11 cellular contexts compared by ENCODE assay signal in genomic region chr4:118113220-118113619, GRCh38.
DNase-seq lines count a peak whose midpoint lies in the region; ATAC-seq and TF ChIP-seq lines count a peak whose summit lies in the region.
"Had no signal": no experiment of that assay in that cellular context is flagged by ENCODE, and none has a peak within 500 bp of the region (broad histone marks: within the 10 kb centered on the region; RNA-seq: fewer than 3 reads in every experiment).

No MANE protein-coding gene starts in this region.

- no peak for TF ChIP-seq POLR2A in sigmoid colon (IDR thresholded peaks at IDR 0.05)

- no peaks in the 10 kb centered on the region for H3K27me3 ChIP-seq in CD4-positive, alpha-beta T cell (ENCODE audit: control insufficient read depth, insufficient read depth, low read length)
- H3K27me3 ChIP-seq in sigmoid colon, result no peaks in the 10 kb centered on the region

- H3K36me3 ChIP-seq in sigmoid colon, result no peaks in the 10 kb centered on the region

- POLR2A ChIA-PET in CD4-positive, alpha-beta T cell (lab: Charles Lee), result no interaction called here

- H3K4me1 ChIP-seq in sigmoid colon, result no peaks in the 10 kb centered on the region

- H3K27me3 Mint-ChIP-seq in dendritic cell treated with granulocyte-macrophage colony-stimulating factor and Interleukin-4, amounts not matched to agents 40 ng/mL and 50 ng/mL, for 4 days, result no peaks in the 10 kb centered on the region
- H3K27me3 Mint-ChIP-seq in CD4-positive, alpha-beta T cell, result no peaks in the 10 kb centered on the region
- H3K27me3 Mint-ChIP-seq: stimulated activated memory B cell treated with anti-CD40 and anti-IgM and Interleukin-4, amounts not matched to agents 10 μg/mL and 1 μg/mL and 100 μg/mL, for 72 hours had no signal

- CTCF ChIA-PET in CD4-positive, alpha-beta T cell (lab: Charles Lee), result no interaction called here

- no peak for TF ChIP-seq CTCF in CD4-positive, alpha-beta T cell (IDR thresholded peaks at IDR 0.05)
- TF ChIP-seq CTCF in sigmoid colon (IDR thresholded peaks at IDR 0.05), result no peak

- 4 to 28% methylated on average over 2 of the region's 2 CpGs for WGBS in sigmoid colon, 2 donors

- DNase-seq in NCI-H2029 (lab: John Stamatoyannopoulos, UW) (no peak), DMS 273 (lab: John Stamatoyannopoulos, UW; ENCODE audit: unreplicated experiment) (no peak), sigmoid colon (no peak)
- no peak for DNase-seq in CD4-positive, alpha-beta T cell
- DNase-seq: foreskin melanocyte, HFFc6 had no signal

- intact Hi-C loops in dendritic cell treated with granulocyte-macrophage colony-stimulating factor and Interleukin-4, amounts not matched to agents 40 ng/mL and 50 ng/mL, for 4 days (cut with micrococcal nuclease), result no loop called here
- intact Hi-C loops in CD4-positive, alpha-beta T cell (cut with DNase I, micrococcal nuclease), result no loop called here
- intact Hi-C loops in sigmoid colon (cut with DNase I), result no loop called here

- H3K36me3 Mint-ChIP-seq in dendritic cell treated with granulocyte-macrophage colony-stimulating factor and Interleukin-4, amounts not matched to agents 40 ng/mL and 50 ng/mL, for 4 days (ENCODE audit: low read depth), result no peaks in the 10 kb centered on the region
- no peaks in the 10 kb centered on the region for H3K36me3 Mint-ChIP-seq in CD4-positive, alpha-beta T cell (ENCODE audit: low read depth)
- H3K36me3 Mint-ChIP-seq: stimulated activated memory B cell treated with anti-CD40 and anti-IgM and Interleukin-4, amounts not matched to agents 10 μg/mL and 1 μg/mL and 100 μg/mL, for 72 hours had no signal

- H3K4me3 Mint-ChIP-seq in dendritic cell treated with granulocyte-macrophage colony-stimulating factor and Interleukin-4, amounts not matched to agents 40 ng/mL and 50 ng/mL, for 4 days, result peak overlapping the region; percentile 21
- H3K4me3 Mint-ChIP-seq in CD4-positive, alpha-beta T cell, result no peak overlapping the region
- H3K4me3 Mint-ChIP-seq: HFFc6; stimulated activated memory B cell treated with anti-CD40 and anti-IgM and Interleukin-4, amounts not matched to agents 10 μg/mL and 1 μg/mL and 100 μg/mL, for 72 hours had no signal

- H3K27ac ChIP-seq in CD4-positive, alpha-beta T cell (ENCODE audit: low read depth, low read length), result no peak overlapping the region
- no peak overlapping the region for H3K27ac ChIP-seq in sigmoid colon

- H3K9me3 Mint-ChIP-seq in dendritic cell treated with granulocyte-macrophage colony-stimulating factor and Interleukin-4, amounts not matched to agents 40 ng/mL and 50 ng/mL, for 4 days, result peaks cover 9% of the 10 kb centered on the region
- H3K9me3 Mint-ChIP-seq in CD4-positive, alpha-beta T cell, result no peaks in the 10 kb centered on the region
- H3K9me3 Mint-ChIP-seq: HFFc6 had no signal

- ATAC-seq in GM18511 (IDR thresholded peaks at IDR 0.05; ENCODE audit: unreplicated experiment), result peak; percentile 95
- peak; percentile 85 for ATAC-seq in GM21528 (IDR thresholded peaks at IDR 0.05; ENCODE audit: low FRiP score, unreplicated experiment)
- peak; percentile 94 for ATAC-seq in HG03378 (IDR thresholded peaks at IDR 0.05; ENCODE audit: unreplicated experiment)
- no peak for ATAC-seq in CD4-positive, alpha-beta T cell (ENCODE audit: poor library complexity)
- ATAC-seq: stimulated activated memory B cell treated with anti-CD40 and anti-IgM and Interleukin-4, amounts not matched to agents 10 μg/mL and 1 μg/mL and 100 μg/mL, for 72 hours had no signal

- TF ChIP-seq EP300 in sigmoid colon (IDR thresholded peaks at IDR 0.05), result no peak

- H3K9me3 ChIP-seq in CD4-positive, alpha-beta T cell (ENCODE audit: control insufficient read depth, low read length), result no peaks in the 10 kb centered on the region
- H3K9me3 ChIP-seq in sigmoid colon, result no peaks in the 10 kb centered on the region

- peaks cover 8% of the 10 kb centered on the region for H3K4me1 Mint-ChIP-seq in dendritic cell treated with granulocyte-macrophage colony-stimulating factor and Interleukin-4, amounts not matched to agents 40 ng/mL and 50 ng/mL, for 4 days (ENCODE audit: low read depth)
- H3K4me1 Mint-ChIP-seq in CD4-positive, alpha-beta T cell (ENCODE audit: low read depth), result peaks cover 13% of the 10 kb centered on the region
- H3K4me1 Mint-ChIP-seq: stimulated activated memory B cell treated with anti-CD40 and anti-IgM and Interleukin-4, amounts not matched to agents 10 μg/mL and 1 μg/mL and 100 μg/mL, for 72 hours had no signal

- H3K4me3 ChIP-seq in sigmoid colon, result no peak overlapping the region

- no peak overlapping the region for H3K27ac Mint-ChIP-seq in dendritic cell treated with granulocyte-macrophage colony-stimulating factor and Interleukin-4, amounts not matched to agents 40 ng/mL and 50 ng/mL, for 4 days
- H3K27ac Mint-ChIP-seq in CD4-positive, alpha-beta T cell, result no peak overlapping the region
- H3K27ac Mint-ChIP-seq: HFFc6; stimulated activated memory B cell treated with anti-CD40 and anti-IgM and Interleukin-4, amounts not matched to agents 10 μg/mL and 1 μg/mL and 100 μg/mL, for 72 hours had no signal
